ENCODE assay signal across 32 cellular contexts in the genomic region with DNA sequence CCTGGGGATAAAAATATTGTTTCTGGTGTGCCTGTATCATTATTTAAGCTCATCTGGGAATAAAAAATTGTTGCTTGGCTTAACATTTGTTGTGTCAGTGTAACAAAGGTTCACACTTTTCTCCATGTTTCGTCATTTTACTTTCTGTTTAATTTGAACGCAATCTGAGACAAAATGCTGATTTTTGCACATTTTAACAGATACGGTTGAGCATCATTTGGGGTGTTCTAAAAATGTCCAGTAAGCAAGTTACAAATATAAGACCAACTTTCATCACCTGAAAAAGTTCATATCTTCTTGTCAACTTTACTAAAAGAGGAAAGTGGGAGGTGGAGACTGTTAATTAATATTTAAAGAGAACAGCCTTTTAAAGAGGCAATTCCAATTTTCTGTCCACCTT.
"Had no signal": no experiment of that assay in that cellular context is flagged by ENCODE, and none has a peak within 500 bp of the region (broad histone marks: within the 10 kb centered on the region; RNA-seq: fewer than 3 reads in every experiment).

No MANE protein-coding gene starts in this region.

- DNase-seq: activated CD4-positive, alpha-beta T cell treated with anti-CD3 and anti-CD28 coated beads for 1 hour; activated CD4-positive, alpha-beta T cell treated with anti-CD3 and anti-CD28 coated beads for 48 hours; activated CD4-positive, alpha-beta T cell treated with anti-CD3 and anti-CD28 coated beads, Interleukin-2, amount 50 U/mL, for 4 hours; activated CD4-positive, CD25-positive, alpha-beta regulatory T cell; activated CD8-positive, alpha-beta T cell treated with anti-CD3 and anti-CD28 coated beads for 36 hours; activated effector memory CD4-positive, alpha-beta T cell treated with anti-CD3 and anti-CD28 coated beads, Interleukin-2, amount 50 U/mL, for 16 hours; activated naive CD4-positive, alpha-beta T cell; activated naive CD4-positive, alpha-beta T cell treated with anti-CD3 and anti-CD28 coated beads, Interleukin-2, amount 50 U/mL, for 16 hours; activated naive CD8-positive, alpha-beta T cell treated with anti-CD3 and anti-CD28 coated beads for 36 hours; activated T-cell treated with anti-CD3 and anti-CD28 coated beads, Interleukin-2, amount 50 U/mL, for 1 hour; activated T-cell treated with anti-CD3 and anti-CD28 coated beads, Interleukin-2, amount 50 U/mL, for 72 hours; amniotic stem cell; aorta; brain microvascular endothelial cell; central memory CD4-positive, alpha-beta T cell; MV-4-11; NCI-H1092; NCI-H1436 treated with DMSO at 0.1 percent for 48 hours; NCI-H187; NCI-H2081; NCI-H2171 treated with DMSO at 0.1 percent for 48 hours; NCI-H2227 treated with DMSO at 0.1 percent for 48 hours; NCI-H446; NCI-H82; PC-9; SIG-M5; T1000; WERI-Rb-1 had no signal

- H3K27ac ChIP-seq: brain microvascular endothelial cell, PC-9, RWPE1, WERI-Rb-1 had no signal

- ATAC-seq: activated CD8-positive, alpha-beta T cell treated with anti-CD3 and anti-CD28 coated beads for 36 hours; activated T-cell treated with anti-CD3 and anti-CD28 coated beads, Interleukin-2, amount 50 U/mL, for 72 hours; activated T-helper 17 cell treated with anti-CD3 and anti-CD28 coated beads, Interleukin-2, amount 50 U/mL, for 72 hours; Right ventricle myocardium inferior had no signal

- H2AFZ ChIP-seq: PC-9 had no signal

- H3K27me3 ChIP-seq: brain microvascular endothelial cell had no signal

- H3K4me3 ChIP-seq: PC-9 had no signal

- FAIRE-seq: RCC 7860 had no signal

- H3K36me3 ChIP-seq: brain microvascular endothelial cell, WERI-Rb-1 had no signal

- H3K4me2 ChIP-seq: PC-9 had no signal
